1 cellular context compared by ENCODE assay signal in the genomic region with DNA sequence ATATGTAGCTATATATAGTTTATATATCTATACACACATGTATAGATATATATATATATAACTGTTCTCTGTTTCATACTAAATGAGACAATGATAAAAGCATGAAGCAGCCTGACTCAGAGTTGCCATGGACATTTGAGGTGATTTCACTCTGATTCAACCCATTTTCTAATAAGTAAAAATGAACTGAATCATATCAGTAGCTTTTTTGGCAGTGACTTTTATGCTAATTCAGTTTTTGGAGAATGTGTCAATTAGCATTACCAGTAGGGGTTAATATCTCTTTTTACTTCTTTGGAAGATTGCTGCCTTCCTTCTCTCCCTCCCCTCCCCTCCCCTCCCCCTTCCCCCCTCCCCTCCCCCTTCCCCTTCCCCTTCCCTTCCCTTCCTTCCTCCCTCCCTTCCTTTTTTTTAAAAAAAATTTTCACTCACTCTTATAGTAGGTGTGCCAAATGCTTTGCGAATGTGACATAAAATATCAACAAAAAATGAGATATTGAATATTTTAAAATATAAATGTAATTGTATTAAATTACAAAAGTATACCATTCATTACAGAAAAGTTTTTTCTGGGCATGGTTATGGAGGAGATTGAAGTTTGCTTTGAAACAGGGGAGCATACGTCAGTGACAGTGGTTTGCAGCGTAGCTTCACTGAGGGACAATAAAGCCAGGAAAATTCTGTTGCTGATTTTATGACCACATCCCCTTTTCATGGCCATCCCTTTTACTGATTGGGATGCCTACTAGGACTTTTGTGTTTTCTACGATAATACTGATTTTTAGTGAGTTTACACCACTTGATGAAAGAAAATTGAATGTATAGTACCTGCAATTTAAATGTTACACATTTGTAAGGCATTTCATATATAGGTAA.
TF ChIP-seq lines count a peak whose summit lies in the region.

No MANE protein-coding gene starts in this region.

TF ChIP-seq in GM12878, 131 proteins besides CTCF, POLR2A, EP300 and RAD21 (continued from another document):
- TF ChIP-seq, protein P1, sequence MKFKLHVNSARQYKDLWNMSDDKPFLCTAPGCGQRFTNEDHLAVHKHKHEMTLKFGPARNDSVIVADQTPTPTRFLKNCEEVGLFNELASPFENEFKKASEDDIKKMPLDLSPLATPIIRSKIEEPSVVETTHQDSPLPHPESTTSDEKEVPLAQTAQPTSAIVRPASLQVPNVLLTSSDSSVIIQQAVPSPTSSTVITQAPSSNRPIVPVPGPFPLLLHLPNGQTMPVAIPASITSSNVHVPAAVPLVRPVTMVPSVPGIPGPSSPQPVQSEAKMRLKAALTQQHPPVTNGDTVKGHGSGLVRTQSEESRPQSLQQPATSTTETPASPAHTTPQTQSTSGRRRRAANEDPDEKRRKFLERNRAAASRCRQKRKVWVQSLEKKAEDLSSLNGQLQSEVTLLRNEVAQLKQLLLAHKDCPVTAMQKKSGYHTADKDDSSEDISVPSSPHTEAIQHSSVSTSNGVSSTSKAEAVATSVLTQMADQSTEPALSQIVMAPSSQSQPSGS (IDR thresholded peaks at IDR 0.05; ENCODE audit: low read length): 0 out of 2 replicates have a peak, but pooled peaks have one; percentile 23
- TF ChIP-seq MTA3 (IDR thresholded peaks at IDR 0.05; ENCODE audit: borderline replicate concordance, low read length) (no peak), STAT3 (IDR thresholded peaks at IDR 0.05; ENCODE audit: low read depth, low read length) (no peak), MEF2B (IDR thresholded peaks at IDR 0.05; ENCODE audit: partially characterized antibody, poor library complexity, severe bottlenecking) (no peak), JUNB (IDR thresholded peaks at IDR 0.05) (peak; percentile 71), IKZF2 (IDR thresholded peaks at IDR 0.05) (no peak)
